ENCODE assay signal across 8 cellular contexts in genomic region chr4:185304944-185305690, GRCh38.
DNase-seq lines count a peak whose midpoint lies in the region; ATAC-seq and TF ChIP-seq lines count a peak whose summit lies in the region.
"Had no signal": no experiment of that assay in that cellular context is flagged by ENCODE, and none has a peak within 500 bp of the region (broad histone marks: within the 10 kb centered on the region; RNA-seq: fewer than 3 reads in every experiment).

No MANE protein-coding gene starts in this region.

- H3K27ac Mint-ChIP-seq in activated B cell treated with CpG ODN at 0.5 μM for 24 hours, result peak overlapping the region; percentile 2
- H3K27ac Mint-ChIP-seq: activated naive CD8-positive, alpha-beta T cell had no signal

- H3K27ac ChIP-seq in heart right ventricle (no peak overlapping the region), suprapubic skin (no peak overlapping the region)

- no peak for TF ChIP-seq POLR2A in suprapubic skin (IDR thresholded peaks at IDR 0.05)

- peaks cover 0 to 8% (median 0%) of the 10 kb centered on the region in 9 donors for H3K4me1 ChIP-seq in heart right ventricle
- H3K4me1 ChIP-seq in suprapubic skin, result no peaks in the 10 kb centered on the region

- DNase-seq in GM12865 (ENCODE audit: low read depth), result peak; percentile 88
- peak; percentile 29 for DNase-seq in HK-2 (ENCODE audit: unreplicated experiment)
- no peak for DNase-seq in activated B cell treated with CpG ODN at 0.5 μM for 24 hours
- DNase-seq in heart right ventricle, result peak in 1 of 2 donors; percentile 13
- peak; percentile 0 to 3 (median 1) for DNase-seq in stimulated activated CD4-positive, alpha-beta T cell treated with anti-CD3 and anti-CD28 coated beads, TNF-alpha, amount 100 ng/mL, for 48 hours (ENCODE audit: low read depth in 3 of 3)
- DNase-seq in suprapubic skin (ENCODE audit: low spot score in 2 of 2), result no peak

- POLR2A ChIA-PET in activated B cell treated with CpG ODN at 0.5 μM for 24 hours (lab: Charles Lee), result no interaction called here

- H3K4me3 ChIP-seq in GM12865 (ENCODE audit: low read depth, low read length) (no peak overlapping the region), heart right ventricle (no peak overlapping the region), suprapubic skin (no peak overlapping the region)

- no peak overlapping the region for H3K4me3 Mint-ChIP-seq in activated B cell treated with CpG ODN at 0.5 μM for 24 hours
- H3K4me3 Mint-ChIP-seq: activated naive CD8-positive, alpha-beta T cell had no signal

- CTCF ChIA-PET in activated B cell treated with CpG ODN at 0.5 μM for 24 hours (lab: Charles Lee), result interaction anchor here (0.9 to 2.5 kb wide), 5 partner anchors 122 to 271 kb away, joined by 3 to 7 read pairs (median 4); no protein-coding TSS in a partner anchor

- peaks cover 35% of the 10 kb centered on the region for H3K4me1 Mint-ChIP-seq in activated B cell treated with CpG ODN at 0.5 μM for 24 hours

- intact Hi-C loops in activated B cell treated with CpG ODN at 0.5 μM for 24 hours (cut with micrococcal nuclease), result loop anchor here (1.0 to 10.0 kb wide), 6 partner anchors 94 to 300 kb away; partner anchors contain the start of gene SLC25A4
- intact Hi-C loops in heart right ventricle (cut with DNase I), result loop anchor here in 2 of 10 donors (10.0 kb wide), 1 partner anchor 90 kb away; no protein-coding TSS in a partner anchor

- no peaks in the 10 kb centered on the region for H3K27me3 Mint-ChIP-seq in activated B cell treated with CpG ODN at 0.5 μM for 24 hours
- H3K27me3 Mint-ChIP-seq: activated naive CD8-positive, alpha-beta T cell had no signal

- H3K36me3 Mint-ChIP-seq in activated B cell treated with CpG ODN at 0.5 μM for 24 hours (ENCODE audit: low read depth), result peaks cover 37% of the 10 kb centered on the region

- WGBS in heart right ventricle, 2 donors, result 78 to 79% methylated on average over 5 of the region's 5 CpGs
- WGBS in suprapubic skin, result 81% methylated on average over 5 of the region's 5 CpGs

- H3K36me3 ChIP-seq in heart right ventricle (peaks cover 0 to 10% (median 0%) of the 10 kb centered on the region in 9 donors), suprapubic skin (peaks cover 3% of the 10 kb centered on the region)

- no peaks in the 10 kb centered on the region for H3K9me3 ChIP-seq in heart right ventricle
- no peaks in the 10 kb centered on the region for H3K9me3 ChIP-seq in suprapubic skin

- no peaks in the 10 kb centered on the region for H3K9me3 Mint-ChIP-seq in activated B cell treated with CpG ODN at 0.5 μM for 24 hours

- no peaks in the 10 kb centered on the region for H3K27me3 ChIP-seq in heart right ventricle
- H3K27me3 ChIP-seq in suprapubic skin, result no peaks in the 10 kb centered on the region

- TF ChIP-seq CTCF in GM12865 (IDR thresholded peaks at IDR 0.05; ENCODE audit: insufficient read depth, low read depth, low read length, missing control alignments), result peak; percentile 75
- no peak for TF ChIP-seq CTCF in activated B cell treated with CpG ODN at 0.5 μM for 24 hours (IDR thresholded peaks at IDR 0.05)
- TF ChIP-seq CTCF in heart right ventricle (IDR thresholded peaks at IDR 0.05), result peak in 8 of 9 donors; percentile 8 to 65 (median 50)
- no peak for TF ChIP-seq CTCF in suprapubic skin (IDR thresholded peaks at IDR 0.05)

- ATAC-seq in GM21381 (IDR thresholded peaks at IDR 0.05; ENCODE audit: unreplicated experiment) (peak; percentile 33), activated B cell treated with CpG ODN at 0.5 μM for 24 hours (ENCODE audit: low read depth) (peak; percentile 86), heart right ventricle (peak in 7 of 8 donors; percentile 44 to 71 (median 65))

- TF ChIP-seq EP300 in suprapubic skin (IDR thresholded peaks at IDR 0.05), result no peak

Comparison
In these comparisons a context has a peak if more than half of its experiments do, and no peak if none do; other contexts are left out.
1. DNase-seq: peak in GM12865 (single experiment), HK-2 (single experiment) and stimulated activated CD4-positive, alpha-beta T cell treated with anti-CD3 and anti-CD28 coated beads, TNF-alpha, amount 100 ng/mL, for 48 hours (3 of 3); none in activated B cell treated with CpG ODN at 0.5 μM for 24 hours (single experiment) and suprapubic skin (0 of 2).
2. CTCF ChIP-seq: peak in GM12865 (single experiment) and heart right ventricle (8 of 9); none in activated B cell treated with CpG ODN at 0.5 μM for 24 hours (single experiment) and suprapubic skin (0 of 2).
3. ATAC-seq: peak in every context shown above with its lines; median percentile 86 in activated B cell treated with CpG ODN at 0.5 μM for 24 hours; 65 in heart right ventricle; 33 in GM21381.